15 cellular contexts compared by ENCODE assay signal in genomic region chr12:122137681-122138080, GRCh38. TPM values are rescaled to one million over a fixed set of nuclear protein-coding genes. Genes with fewer than 3 reads are reported as not detected.
DNase-seq lines count a peak whose midpoint lies in the region; ATAC-seq, FAIRE-seq and TF ChIP-seq lines count a peak whose summit lies in the region.
"Had no signal": no experiment of that assay in that cellular context is flagged by ENCODE, and none has a peak within 500 bp of the region (broad histone marks: within the 10 kb centered on the region; RNA-seq: fewer than 3 reads in every experiment).

No MANE protein-coding gene starts in this region.

- H3K27me3 ChIP-seq in DND-41 (ENCODE audit: insufficient read depth, low read length, poor library complexity) (no peaks in the 10 kb centered on the region), Karpas-422 (ENCODE audit: low read length) (no peaks in the 10 kb centered on the region), WERI-Rb-1 (ENCODE audit: insufficient read depth, low read depth, severe bottlenecking) (no peaks in the 10 kb centered on the region), HepG2 (ENCODE audit: control insufficient read depth in 1 of 2, insufficient read depth in 2 of 2, low read length in 2 of 2) (no peaks in the 10 kb centered on the region)

- H3K4me1 ChIP-seq in DND-41 (ENCODE audit: insufficient read depth, low read length) (no peaks in the 10 kb centered on the region), Karpas-422 (ENCODE audit: low read length) (no peaks in the 10 kb centered on the region), HepG2 (ENCODE audit: insufficient read depth, low read length) (no peaks in the 10 kb centered on the region)

- ATAC-seq in DND-41 (ENCODE audit: insufficient read depth, low read depth) (peak; percentile 53), HepG2 (peak; percentile 14; the same call in 1 of the 3 replicates), GM21825 (IDR thresholded peaks at IDR 0.05; ENCODE audit: unreplicated experiment) (no peak)

- FAIRE-seq in HepG2 (lab: Jason Lieb, UNC): no peak
- FAIRE-seq: GM12891 had no signal

- H2AFZ ChIP-seq in DND-41 (ENCODE audit: low read depth, low read length) (no peak overlapping the region), Karpas-422 (ENCODE audit: low read length) (no peak overlapping the region), HepG2 (ENCODE audit: low read length) (no peak overlapping the region)

- TF ChIP-seq CTCF in DND-41 (IDR thresholded peaks at IDR 0.05; ENCODE audit: borderline replicate concordance, extremely low read depth, low read length, poor library complexity, severe bottlenecking): no peak
- no peak for TF ChIP-seq CTCF in WERI-Rb-1 (IDR thresholded peaks at IDR 0.05; ENCODE audit: low read depth, low read length)
- TF ChIP-seq CTCF in HepG2 (CRISPR knock-in tag; IDR thresholded peaks at IDR 0.05): no peak

- H4K20me1 ChIP-seq in DND-41 (ENCODE audit: insufficient read depth, low read length) (peaks cover 6% of the 10 kb centered on the region; the same call in 1 of the 2 replicates), Karpas-422 (ENCODE audit: insufficient read depth, low read depth, low read length) (no peaks in the 10 kb centered on the region), HepG2 (ENCODE audit: insufficient read depth, low read length) (no peaks in the 10 kb centered on the region)

- H3K4me2 ChIP-seq in DND-41 (ENCODE audit: insufficient read depth, low read length) (no peak overlapping the region), Karpas-422 (ENCODE audit: low read depth, low read length, poor library complexity, severe bottlenecking) (no peak overlapping the region), HepG2 (ENCODE audit: low read depth, low read length) (no peak overlapping the region)

- TF ChIP-seq EP300 in HepG2 (IDR thresholded peaks at IDR 0.05; ENCODE audit: low read depth in 2 of 2, low read length in 2 of 2) (no peak), HepG2 (CRISPR knock-in tag; IDR thresholded peaks at IDR 0.05; ENCODE audit: borderline replicate concordance) (no peak)

- TF ChIP-seq POLR2A in HepG2 (IDR thresholded peaks at IDR 0.05; ENCODE audit: insufficient read depth in 1 of 2, low read depth in 2 of 2, low read length in 2 of 2): no peak

- POLR2A ChIA-PET in HepG2 (lab: Yijun Ruan, JAX): no interaction called here

- H3K9me2 ChIP-seq in Karpas-422 (replicated peaks; ENCODE audit: insufficient read depth, low read length): no peaks in the 10 kb centered on the region

- H3K27ac ChIP-seq in DND-41 (ENCODE audit: low read length): no peak overlapping the region
- no peak overlapping the region for H3K27ac ChIP-seq in Karpas-422 (ENCODE audit: low read length)
- H3K27ac ChIP-seq in WERI-Rb-1: no peak overlapping the region
- no peak overlapping the region for H3K27ac ChIP-seq in HepG2 (ENCODE audit: extremely low read length, insufficient read depth, low read length)

- no peak overlapping the region for H3K4me3 ChIP-seq in DND-41 (ENCODE audit: low read depth in 1 of 2, low read length in 2 of 2)
- no peak overlapping the region for H3K4me3 ChIP-seq in Karpas-422 (ENCODE audit: low read length)
- no peak overlapping the region for H3K4me3 ChIP-seq in WERI-Rb-1 (ENCODE audit: low read depth, low read length)
- no peak overlapping the region for H3K4me3 ChIP-seq in HepG2 (replicated peaks in 1 of 3; ENCODE audit: insufficient read depth in 1 of 3, low read depth in 2 of 3, low read length in 3 of 3)

- no TSS peak for BruUV-seq in HepG2 (replicated peaks; lab: Mats Ljungman, UMichigan)

- 90% methylated on average over 5 of the region's 11 CpGs for WGBS in HepG2 (ENCODE audit: low lambda C conversion rate)

- no peak for TF ChIP-seq RAD21 in HepG2 (CRISPR knock-in tag; IDR thresholded peaks at IDR 0.05)

- H3K9me3 ChIP-seq in DND-41 (ENCODE audit: insufficient read depth, low read length, severe bottlenecking): no peaks in the 10 kb centered on the region
- H3K9me3 ChIP-seq in Karpas-422 (ENCODE audit: low read length): no peaks in the 10 kb centered on the region
- peaks cover 5% of the 10 kb centered on the region for H3K9me3 ChIP-seq in WERI-Rb-1 (ENCODE audit: severe bottlenecking)
- no peaks in the 10 kb centered on the region for H3K9me3 ChIP-seq in HepG2 (ENCODE audit: low read length)

- H3K36me3 ChIP-seq in DND-41 (ENCODE audit: insufficient read depth, low read length) (peaks cover 63% of the 10 kb centered on the region), Karpas-422 (ENCODE audit: insufficient read depth, low read length) (peaks cover 5% of the 10 kb centered on the region; the same call in 1 of the 2 replicates), WERI-Rb-1 (peaks cover 8% of the 10 kb centered on the region; the same call in 1 of the 2 replicates), HepG2 (replicated peaks in 1 of 2; ENCODE audit: control insufficient read depth in 1 of 2, insufficient read depth in 2 of 2, low read length in 2 of 2) (peaks cover 11 to 17% of the 10 kb centered on the region in 2 experiments; a peak in 3 of 5 replicates)

- H3K9ac ChIP-seq in DND-41 (ENCODE audit: low read depth, low read length) (no peak overlapping the region), Karpas-422 (ENCODE audit: low read length) (no peak overlapping the region), HepG2 (ENCODE audit: insufficient read depth, low read depth, low read length) (no peak overlapping the region)

- intact Hi-C loops in HepG2 (cut with micrococcal nuclease; ENCODE audit: unreplicated experiment): no loop called here

- in situ Hi-C loops in HepG2 (cut with HindIII; ENCODE audit: extremely low pct_ligation_motif_present, low pct_unique_long_range_greater_than_20kb): no loop called here

- DNase-seq in DND-41 (peak; percentile 19), Karpas-422 (peak; percentile 64), WERI-Rb-1 (peak; percentile 55), HepG2 (ENCODE audit: low spot score) (no peak), AG08396 (ENCODE audit: low spot score) (no peak), SW 1271 (lab: John Stamatoyannopoulos, UW) (no peak)
- DNase-seq: activated CD8-positive, alpha-beta memory T cell treated with anti-CD3 and anti-CD28 coated beads, Interleukin-2, amount 50 U/mL, for 4 hours; Calu3; hippocampal formation; stimulated activated CD4-positive, alpha-beta T cell treated with anti-CD3 and anti-CD28 coated beads, Interleukin-4, amount 100 ng/mL, for 24 hours had no signal

- CTCF ChIA-PET in HepG2 (lab: Yijun Ruan, JAX; ENCODE audit: low intra/inter-chr PET ratio, low total read pairs): no interaction called here

- no peaks in the 10 kb centered on the region for H3K79me2 ChIP-seq in DND-41 (ENCODE audit: insufficient read depth, low read length)
- no peaks in the 10 kb centered on the region for H3K79me2 ChIP-seq in Karpas-422 (ENCODE audit: low read length)
- H3K79me2 ChIP-seq in HepG2 (ENCODE audit: insufficient read depth, low read length): no peaks in the 10 kb centered on the region

RNA-seq across cellular contexts. Expression of gene IL31, which starts 36.3 kb away (rescaled TPM):
- not detected in 2 replicates for total RNA-seq in Karpas-422 (2014; rRNA removed; shearing (Covaris generic); ENCODE audit: low replicate concordance)
- total RNA-seq in HepG2 (2016; rRNA removed; fragmentation: Illumina TruSeq; extraction: Trizol): not detected in 2 replicates
- total RNA-seq in HepG2 (2016; cell fraction: cytosol; rRNA removed; fragmentation: Illumina TruSeq; extraction: Trizol; ENCODE audit: low read depth): not detected in 2 replicates
- total RNA-seq in HepG2 (2016; cell fraction: insoluble cytoplasmic fraction; rRNA removed; fragmentation: Illumina TruSeq; extraction: Trizol): not detected in 2 replicates
- total RNA-seq in HepG2 (2016; cell fraction: membrane; rRNA removed; fragmentation: Illumina TruSeq; extraction: Trizol): not detected in 2 replicates
- total RNA-seq in HepG2 (2016; cell fraction: nucleus; rRNA removed; fragmentation: Illumina TruSeq; extraction: Trizol): not detected in 2 replicates
- not detected in 2 replicates for polyA plus RNA-seq in HepG2 (2011; rRNA removed)
- not detected in 2 replicates for polyA plus RNA-seq in HepG2 (2011; cell fraction: cytosol; rRNA removed)
- not detected in 2 replicates for polyA plus RNA-seq in HepG2 (2011; cell fraction: nucleus; rRNA removed)
- polyA plus RNA-seq in HepG2 (2012): not detected in 2 replicates
- polyA plus RNA-seq in HepG2 (2016; cell fraction: cytosol; fragmentation: Illumina TruSeq; extraction: Trizol; ENCODE audit: low read depth): not detected in 2 replicates
- polyA plus RNA-seq in HepG2 (2016; cell fraction: insoluble cytoplasmic fraction; fragmentation: Illumina TruSeq; extraction: Trizol; ENCODE audit: low read depth): not detected in 2 replicates
- polyA plus RNA-seq in HepG2 (2016; cell fraction: membrane; fragmentation: Illumina TruSeq; extraction: Trizol; ENCODE audit: low read depth): not detected in 2 replicates
- not detected in 2 replicates for polyA plus RNA-seq in HepG2 (2016; cell fraction: nucleus; fragmentation: Illumina TruSeq; extraction: Trizol; ENCODE audit: insufficient read depth, low read depth)
- not detected in 2 replicates for polyA minus RNA-seq in HepG2 (2011; rRNA and poly(A)+ RNA removed; ENCODE audit: low replicate concordance)
- polyA minus RNA-seq in HepG2 (2011; cell fraction: cytosol; rRNA and poly(A)+ RNA removed): not detected in 2 replicates
- polyA minus RNA-seq in HepG2 (2011; cell fraction: nucleus; rRNA and poly(A)+ RNA removed): not detected in 2 replicates
- total RNA-seq: Calu3, M059J, mesothelial cell of epicardium, subcutaneous adipose tissue had no signal

RNA-seq across cellular contexts. Expression of gene LRRC43, which starts 45.2 kb away (rescaled TPM):
- total RNA-seq in Karpas-422 (2014; rRNA removed; shearing (Covaris generic); ENCODE audit: low replicate concordance): not detected in 2 replicates
- total RNA-seq in HepG2 (2016; rRNA removed; fragmentation: Illumina TruSeq; extraction: Trizol): not detected in 2 replicates
- total RNA-seq in HepG2 (2016; cell fraction: cytosol; rRNA removed; fragmentation: Illumina TruSeq; extraction: Trizol; ENCODE audit: low read depth): not detected in 2 replicates
- total RNA-seq in HepG2 (2016; cell fraction: insoluble cytoplasmic fraction; rRNA removed; fragmentation: Illumina TruSeq; extraction: Trizol): not detected in 2 replicates
- not detected in 2 replicates for total RNA-seq in HepG2 (2016; cell fraction: membrane; rRNA removed; fragmentation: Illumina TruSeq; extraction: Trizol)
- not detected in 2 replicates for total RNA-seq in HepG2 (2016; cell fraction: nucleus; rRNA removed; fragmentation: Illumina TruSeq; extraction: Trizol)
- not detected in 2 replicates for polyA plus RNA-seq in HepG2 (2011; rRNA removed)
- polyA plus RNA-seq in HepG2 (2011; cell fraction: cytosol; rRNA removed): not detected in 2 replicates
- not detected in 2 replicates for polyA plus RNA-seq in HepG2 (2011; cell fraction: nucleus; rRNA removed)
- polyA plus RNA-seq in HepG2 (2012): not detected in 2 replicates
- polyA plus RNA-seq in HepG2 (2016; cell fraction: cytosol; fragmentation: Illumina TruSeq; extraction: Trizol; ENCODE audit: low read depth): not detected in 2 replicates
- not detected in 2 replicates for polyA plus RNA-seq in HepG2 (2016; cell fraction: insoluble cytoplasmic fraction; fragmentation: Illumina TruSeq; extraction: Trizol; ENCODE audit: low read depth)
- polyA plus RNA-seq in HepG2 (2016; cell fraction: membrane; fragmentation: Illumina TruSeq; extraction: Trizol; ENCODE audit: low read depth): not detected in 2 replicates
- 0.68 TPM in 1 of 2 replicates, not detected in the other for polyA plus RNA-seq in HepG2 (2016; cell fraction: nucleus; fragmentation: Illumina TruSeq; extraction: Trizol; ENCODE audit: insufficient read depth, low read depth)
- polyA minus RNA-seq in HepG2 (2011; rRNA and poly(A)+ RNA removed; ENCODE audit: low replicate concordance): not detected in 2 replicates
- polyA minus RNA-seq in HepG2 (2011; cell fraction: cytosol; rRNA and poly(A)+ RNA removed): not detected in 2 replicates
- polyA minus RNA-seq in HepG2 (2011; cell fraction: nucleus; rRNA and poly(A)+ RNA removed): not detected in 2 replicates
- total RNA-seq: Calu3, M059J had no signal

RNA-seq across cellular contexts. Expression of gene MLXIP, which starts 59.1 kb away (rescaled TPM):
- total RNA-seq in Karpas-422 (2014; rRNA removed; shearing (Covaris generic); ENCODE audit: low replicate concordance): 13.8 and 14.8 TPM in 2 replicates
- total RNA-seq in HepG2 (2016; rRNA removed; fragmentation: Illumina TruSeq; extraction: Trizol): 4.4 and 5.3 TPM in 2 replicates
- 23.5 and 32.3 TPM in 2 replicates for total RNA-seq in HepG2 (2016; cell fraction: cytosol; rRNA removed; fragmentation: Illumina TruSeq; extraction: Trizol; ENCODE audit: low read depth)
- total RNA-seq in HepG2 (2016; cell fraction: insoluble cytoplasmic fraction; rRNA removed; fragmentation: Illumina TruSeq; extraction: Trizol): 4.0 and 6.0 TPM in 2 replicates
- total RNA-seq in HepG2 (2016; cell fraction: membrane; rRNA removed; fragmentation: Illumina TruSeq; extraction: Trizol): 9.3 and 10.6 TPM in 2 replicates
- total RNA-seq in HepG2 (2016; cell fraction: nucleus; rRNA removed; fragmentation: Illumina TruSeq; extraction: Trizol): 7.4 and 8.4 TPM in 2 replicates
- polyA plus RNA-seq in HepG2 (2011; rRNA removed): 6.3 and 6.7 TPM in 2 replicates
- polyA plus RNA-seq in HepG2 (2011; cell fraction: cytosol; rRNA removed): 2.2 and 2.4 TPM in 2 replicates
- polyA plus RNA-seq in HepG2 (2011; cell fraction: nucleus; rRNA removed): 25.4 and 79.6 TPM in 2 replicates
- 10.8 and 14.9 TPM in 2 replicates for polyA plus RNA-seq in HepG2 (2012)
- polyA plus RNA-seq in HepG2 (2016; cell fraction: cytosol; fragmentation: Illumina TruSeq; extraction: Trizol; ENCODE audit: low read depth): 8.7 and 8.8 TPM in 2 replicates
- polyA plus RNA-seq in HepG2 (2016; cell fraction: insoluble cytoplasmic fraction; fragmentation: Illumina TruSeq; extraction: Trizol; ENCODE audit: low read depth): 6.2 and 10.8 TPM in 2 replicates
- polyA plus RNA-seq in HepG2 (2016; cell fraction: membrane; fragmentation: Illumina TruSeq; extraction: Trizol; ENCODE audit: low read depth): 12.2 and 13.1 TPM in 2 replicates
- polyA plus RNA-seq in HepG2 (2016; cell fraction: nucleus; fragmentation: Illumina TruSeq; extraction: Trizol; ENCODE audit: insufficient read depth, low read depth): 23.5 and 26.5 TPM in 2 replicates
- 10.1 and 18.6 TPM in 2 replicates for polyA minus RNA-seq in HepG2 (2011; rRNA and poly(A)+ RNA removed; ENCODE audit: low replicate concordance)
- 6.0 and 7.2 TPM in 2 replicates for polyA minus RNA-seq in HepG2 (2011; cell fraction: cytosol; rRNA and poly(A)+ RNA removed)
- polyA minus RNA-seq in HepG2 (2011; cell fraction: nucleus; rRNA and poly(A)+ RNA removed): 12.4 and 12.6 TPM in 2 replicates

Comparison
In these comparisons a context has a peak if more than half of its experiments do, and no peak if none do; other contexts are left out.
1. DNase-seq: peak in DND-41 (single experiment), Karpas-422 (single experiment) and WERI-Rb-1 (single experiment); none in HepG2 (single experiment), AG08396 (single experiment) and SW 1271 (0 of 2).